ENCODE assay signal across 27 cellular contexts in the genomic region with DNA sequence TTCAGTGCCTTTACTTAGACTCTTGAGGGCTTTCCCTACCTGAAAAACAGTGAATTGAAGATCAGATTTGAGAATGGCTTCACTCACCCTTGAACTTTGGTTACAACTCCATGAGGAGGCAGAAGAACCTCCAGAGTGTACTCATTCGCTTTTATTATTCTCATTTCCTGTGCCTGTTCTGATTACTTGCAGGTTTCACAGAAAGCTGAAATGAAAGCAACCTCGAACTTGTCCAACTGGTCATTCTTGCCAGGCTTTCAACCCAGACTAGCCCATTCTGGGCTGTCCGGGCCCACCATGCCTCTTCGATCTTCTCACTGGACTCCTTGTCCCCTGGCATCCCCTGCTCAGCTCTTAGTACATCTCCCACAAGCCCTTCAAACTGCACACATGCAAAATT. TPM values are rescaled to one million over a fixed set of nuclear protein-coding genes. Genes with fewer than 3 reads are reported as not detected.
DNase-seq lines count a peak whose midpoint lies in the region; ATAC-seq and TF ChIP-seq lines count a peak whose summit lies in the region.
"Had no signal": no experiment of that assay in that cellular context is flagged by ENCODE, and none has a peak within 500 bp of the region (broad histone marks: within the 10 kb centered on the region; RNA-seq: fewer than 3 reads in every experiment).

No MANE protein-coding gene starts in this region.

- no peaks in the 10 kb centered on the region for H3K4me1 Mint-ChIP-seq in activated naive CD4-positive, alpha-beta T cell treated with anti-CD3 and anti-CD28 coated beads for 36 hours (ENCODE audit: low read depth)

- peaks cover 8% of the 10 kb centered on the region for H3K79me1 ChIP-seq in trophoblast cell (ENCODE audit: low read length)

- ATAC-seq in mucosa of descending colon = peak; percentile 82
- ATAC-seq: CD8-positive, alpha-beta T cell; HCT116; Right ventricle myocardium inferior; SK-N-SH treated with all-trans-retinoic acid at 6 μM for 48 hours had no signal

- H3K27me3 ChIP-seq in MM.1S (replicated peaks; ENCODE audit: insufficient read depth, low read length) = no peaks in the 10 kb centered on the region
- H3K27me3 ChIP-seq in transverse colon = no peaks in the 10 kb centered on the region
- H3K27me3 ChIP-seq in trophoblast cell (ENCODE audit: insufficient read depth, low read length) = no peaks in the 10 kb centered on the region
- H3K27me3 ChIP-seq: SJCRH30 had no signal

- H2BK120ac ChIP-seq in trophoblast cell (ENCODE audit: insufficient read depth, low read length, poor library complexity) = no peak overlapping the region

- H3K4me3 ChIP-seq in MM.1S (ENCODE audit: low read length) = 0 out of 2 replicates have a peak overlapping the region, but pooled peaks have one; percentile 10
- H3K4me3 ChIP-seq in mucosa of descending colon = no peak overlapping the region
- H3K4me3 ChIP-seq in transverse colon = no peak overlapping the region
- no peak overlapping the region for H3K4me3 ChIP-seq in trophoblast cell (ENCODE audit: low read depth, low read length)
- H3K4me3 ChIP-seq: SJCRH30 had no signal

- H4K20me1 ChIP-seq in MM.1S (ENCODE audit: insufficient read depth, low read length) = no peaks in the 10 kb centered on the region

- H2BK12ac ChIP-seq in trophoblast cell (ENCODE audit: low read length) = no peak overlapping the region

- 39 to 50% methylated on average over 3 to 4 of the region's 4 CpGs for WGBS in transverse colon (ENCODE audit: low coverage in 1 of 2), 2 donors
- no CpG with 5 or more reads among the region's 4 CpGs for WGBS in trophoblast cell (ENCODE audit: extremely low coverage, insufficient coverage, insufficient read length)

- no peak for TF ChIP-seq EP300 in transverse colon (IDR thresholded peaks at IDR 0.05; ENCODE audit: low read depth)

- H3K4me3 Mint-ChIP-seq in activated naive CD4-positive, alpha-beta T cell treated with anti-CD3 and anti-CD28 coated beads for 36 hours = no peak overlapping the region
- H3K4me3 Mint-ChIP-seq: B cell; CD8-positive, alpha-beta T cell; IgD-negative memory B cell had no signal

- TF ChIP-seq CTCF in MM.1S (IDR thresholded peaks at IDR 0.05; ENCODE audit: low read length) (no peak), VCaP (conservative IDR thresholded peaks at IDR 0.05) (no peak), mucosa of descending colon (IDR thresholded peaks at IDR 0.05) (no peak), transverse colon (IDR thresholded peaks at IDR 0.05) (no peak), RWPE1 (conservative IDR thresholded peaks at IDR 0.05; ENCODE audit: low read depth) (no peak)

- no peak overlapping the region for H3K23ac ChIP-seq in trophoblast cell (ENCODE audit: low read length)

- no peak overlapping the region for H4K91ac ChIP-seq in trophoblast cell (ENCODE audit: low read depth, low read length)

- H3K14ac ChIP-seq in trophoblast cell (ENCODE audit: low read length) = no peak overlapping the region

- H3K18ac ChIP-seq in trophoblast cell (ENCODE audit: low read length) = no peak overlapping the region

- in situ Hi-C loops in transverse colon (cut with MboI; ENCODE audit: low pct_ligation_motif_present in 1 of 4, low pct_unique_long_range_greater_than_20kb in 1 of 4, low sequenced_read_pairs in 3 of 4) = no loop called here

- peak overlapping the region; percentile 12; the same call in 1 of the 2 replicates for H3K9ac ChIP-seq in MM.1S (ENCODE audit: low read length)
- no peak overlapping the region for H3K9ac ChIP-seq in trophoblast cell (ENCODE audit: low read length)
- H3K9ac ChIP-seq: KMS-11 had no signal

- no peaks in the 10 kb centered on the region for H3F3A ChIP-seq in MM.1S (ENCODE audit: insufficient read depth, low read length)

- H3K4ac ChIP-seq in trophoblast cell (ENCODE audit: low read depth, low read length) = no peak overlapping the region

- CTCF ChIA-PET in RWPE1 (lab: Yijun Ruan, JAX) = no interaction called here
- CTCF ChIA-PET in activated naive CD4-positive, alpha-beta T cell treated with anti-CD3 and anti-CD28 coated beads for 36 hours (lab: Charles Lee) = interaction anchor here (1.3 kb wide), 1 partner anchor 11 kb away, joined by 3 read pairs; no protein-coding TSS in a partner anchor

- H3K27me3 Mint-ChIP-seq in activated naive CD4-positive, alpha-beta T cell treated with anti-CD3 and anti-CD28 coated beads for 36 hours (ENCODE audit: low read depth) = no peaks in the 10 kb centered on the region
- H3K27me3 Mint-ChIP-seq: B cell, IgD-negative memory B cell had no signal

- H3K27ac ChIP-seq in MM.1S (ENCODE audit: low read length) = no peak overlapping the region
- H3K27ac ChIP-seq in VCaP = peak overlapping the region; percentile 62
- peak overlapping the region; percentile 61 to 80 (median 78) for H3K27ac ChIP-seq in transverse colon
- H3K27ac ChIP-seq in RWPE1 = no peak overlapping the region
- H3K27ac ChIP-seq in trophoblast cell (ENCODE audit: low read depth, low read length) = no peak overlapping the region
- H3K27ac ChIP-seq: C4-2B, HL-60, KMS-11, SJCRH30 had no signal

- POLR2A ChIA-PET in RWPE1 (lab: Yijun Ruan, JAX; ENCODE audit: low non-redundant PET) = no interaction called here

- no peaks in the 10 kb centered on the region for H3K9me3 Mint-ChIP-seq in activated naive CD4-positive, alpha-beta T cell treated with anti-CD3 and anti-CD28 coated beads for 36 hours
- H3K9me3 Mint-ChIP-seq: CD8-positive, alpha-beta T cell; IgD-negative memory B cell had no signal

- H3K36me3 Mint-ChIP-seq in activated naive CD4-positive, alpha-beta T cell treated with anti-CD3 and anti-CD28 coated beads for 36 hours (ENCODE audit: low read depth) = no peaks in the 10 kb centered on the region
- H3K36me3 Mint-ChIP-seq: CD8-positive, alpha-beta T cell had no signal

- no peak for TF ChIP-seq POLR2A in transverse colon (IDR thresholded peaks at IDR 0.05)

- H3K9me3 ChIP-seq in MM.1S (replicated peaks; ENCODE audit: insufficient read depth, low read length) = no peaks in the 10 kb centered on the region
- no peaks in the 10 kb centered on the region for H3K9me3 ChIP-seq in mucosa of descending colon
- no peaks in the 10 kb centered on the region for H3K9me3 ChIP-seq in transverse colon
- no peaks in the 10 kb centered on the region for H3K9me3 ChIP-seq in trophoblast cell (ENCODE audit: insufficient read depth, low read depth, low read length)
- H3K9me3 ChIP-seq: Caco-2, SJCRH30 had no signal

- H3K4me2 ChIP-seq in MM.1S (ENCODE audit: low read depth, low read length) (peak overlapping the region; percentile 62), trophoblast cell (ENCODE audit: low read length) (no peak overlapping the region)
- H3K4me2 ChIP-seq: KMS-11 had no signal

- no peaks in the 10 kb centered on the region for H3K9me2 ChIP-seq in MM.1S (replicated peaks; ENCODE audit: insufficient read depth, low read length)

- no peak overlapping the region for H4K12ac ChIP-seq in trophoblast cell (ENCODE audit: low read depth, low read length)

- DNase-seq in MM.1S (peak; percentile 51), mucosa of descending colon (peak in 1 of 3 donors; percentile 55), transverse colon (peak; percentile 32), RWPE1 (ENCODE audit: low spot score) (no peak), trophoblast cell (no peak)
- no peak for DNase-seq in activated naive CD4-positive, alpha-beta T cell treated with anti-CD3 and anti-CD28 coated beads for 36 hours
- DNase-seq: Caco-2; CD8-positive, alpha-beta T cell; DMS79; EL; GDM1; NCI-H1092; NCI-H1417 treated with DMSO at 0.1 percent for 48 hours; NCI-H1694 treated with DMSO at 0.1 percent for 48 hours; NCI-H2081; NCI-H2227 treated with DMSO at 0.1 percent for 48 hours; NCI-H526 treated with DMSO at 0.1 percent for 48 hours; SJCRH30 had no signal

- H3K79me2 ChIP-seq in MM.1S (ENCODE audit: low read length) = no peaks in the 10 kb centered on the region
- H3K79me2 ChIP-seq in trophoblast cell (ENCODE audit: control insufficient read depth, insufficient read depth, low read length, poor library complexity) = no peaks in the 10 kb centered on the region

- H3K36me3 ChIP-seq in MM.1S (replicated peaks; ENCODE audit: insufficient read depth, low read length) = no peaks in the 10 kb centered on the region
- H3K36me3 ChIP-seq in mucosa of descending colon (ENCODE audit: low read depth) = no peaks in the 10 kb centered on the region
- no peaks in the 10 kb centered on the region for H3K36me3 ChIP-seq in transverse colon
- H3K36me3 ChIP-seq in trophoblast cell (ENCODE audit: control insufficient read depth in 1 of 2, insufficient read depth in 2 of 2, low read length in 2 of 2) = no peaks in the 10 kb centered on the region
- H3K36me3 ChIP-seq: SJCRH30 had no signal

- peak overlapping the region; percentile 56 for H2AFZ ChIP-seq in MM.1S (ENCODE audit: low read length)
- no peak overlapping the region for H2AFZ ChIP-seq in trophoblast cell (ENCODE audit: insufficient read depth, low read length, poor library complexity)

- intact Hi-C loops in mucosa of descending colon (cut with DNase I, micrococcal nuclease) = no loop called here
- intact Hi-C loops in transverse colon (cut with DNase I; ENCODE audit: low total_unique reads) = no loop called here
- intact Hi-C loops in activated naive CD4-positive, alpha-beta T cell treated with anti-CD3 and anti-CD28 coated beads for 36 hours (cut with micrococcal nuclease) = no loop called here

- H3K4me1 ChIP-seq in MM.1S (ENCODE audit: low read length) = peaks cover 10% of the 10 kb centered on the region; the same call in 1 of the 2 replicates
- H3K4me1 ChIP-seq in mucosa of descending colon (ENCODE audit: low read depth) = peaks cover 19% of the 10 kb centered on the region
- peaks cover 6 to 38% (median 24%) of the 10 kb centered on the region in 4 donors for H3K4me1 ChIP-seq in transverse colon
- peaks cover 20 to 28% of the 10 kb centered on the region in 2 experiments for H3K4me1 ChIP-seq in trophoblast cell (ENCODE audit: control insufficient read depth in 1 of 2, insufficient read depth in 2 of 2, low read length in 2 of 2)
- H3K4me1 ChIP-seq: Caco-2, SJCRH30 had no signal

- no peak overlapping the region for H2BK5ac ChIP-seq in trophoblast cell (ENCODE audit: low read depth, low read length, poor library complexity)

- no peak overlapping the region for H4K8ac ChIP-seq in trophoblast cell (ENCODE audit: low read depth, low read length)

- H3K27ac Mint-ChIP-seq in activated naive CD4-positive, alpha-beta T cell treated with anti-CD3 and anti-CD28 coated beads for 36 hours = no peak overlapping the region
- H3K27ac Mint-ChIP-seq: B cell; CD8-positive, alpha-beta T cell; IgD-negative memory B cell had no signal

- H2AK5ac ChIP-seq in trophoblast cell (ENCODE audit: low read length) = no peak overlapping the region

RNA-seq across cellular contexts. Expression of a gene that starts 20.2 kb away (rescaled TPM):
- total RNA-seq in mucosa of descending colon (10 to 100 TPM; 30.0 to 34.0 (median 31.2) TPM), transverse colon (10 to 100 TPM in 3 of 4 donors, 1 to 10 TPM in 1; 5.4 to 26.9 (median 19.4) TPM)
- 10 to 100 TPM; 46.0 to 48.9 TPM for total RNA-seq in activated naive CD4-positive, alpha-beta T cell treated with anti-CD3 and anti-CD28 coated beads for 36 hours
- polyA plus RNA-seq in trophoblast cell (2013) = 25.9 and 28.3 TPM in 2 replicates

RNA-seq across cellular contexts. Expression of a gene that starts 54.7 kb away (rescaled TPM):
- 100 to 1,000 TPM in 2 of 3 donors, 10 to 100 TPM in 1; 94.8 to 132 (median 101) TPM for total RNA-seq in mucosa of descending colon
- 100 to 1,000 TPM in 3 of 4 donors, 10 to 100 TPM in 1; 70.6 to 161 (median 129) TPM for total RNA-seq in transverse colon
- total RNA-seq in activated naive CD4-positive, alpha-beta T cell treated with anti-CD3 and anti-CD28 coated beads for 36 hours = 100 to 1,000 TPM; 125 to 133 TPM
- 193 and 197 TPM in 2 replicates for polyA plus RNA-seq in trophoblast cell (2013)

Comparison
In these comparisons a context has a peak if more than half of its experiments do, and no peak if none do; other contexts are left out.
1. DNase-seq: peak in MM.1S (single experiment) and transverse colon (single experiment); none in RWPE1 (single experiment), activated naive CD4-positive, alpha-beta T cell treated with anti-CD3 and anti-CD28 coated beads for 36 hours (single experiment) and trophoblast cell (0 of 2).
2. H3K27ac ChIP-seq: peak in VCaP (single experiment) and transverse colon (4 of 4); none in MM.1S (single experiment), RWPE1 (single experiment) and trophoblast cell (single experiment).